Comparison of ENCODE assay signal across 10 cellular contexts in the genomic region with DNA sequence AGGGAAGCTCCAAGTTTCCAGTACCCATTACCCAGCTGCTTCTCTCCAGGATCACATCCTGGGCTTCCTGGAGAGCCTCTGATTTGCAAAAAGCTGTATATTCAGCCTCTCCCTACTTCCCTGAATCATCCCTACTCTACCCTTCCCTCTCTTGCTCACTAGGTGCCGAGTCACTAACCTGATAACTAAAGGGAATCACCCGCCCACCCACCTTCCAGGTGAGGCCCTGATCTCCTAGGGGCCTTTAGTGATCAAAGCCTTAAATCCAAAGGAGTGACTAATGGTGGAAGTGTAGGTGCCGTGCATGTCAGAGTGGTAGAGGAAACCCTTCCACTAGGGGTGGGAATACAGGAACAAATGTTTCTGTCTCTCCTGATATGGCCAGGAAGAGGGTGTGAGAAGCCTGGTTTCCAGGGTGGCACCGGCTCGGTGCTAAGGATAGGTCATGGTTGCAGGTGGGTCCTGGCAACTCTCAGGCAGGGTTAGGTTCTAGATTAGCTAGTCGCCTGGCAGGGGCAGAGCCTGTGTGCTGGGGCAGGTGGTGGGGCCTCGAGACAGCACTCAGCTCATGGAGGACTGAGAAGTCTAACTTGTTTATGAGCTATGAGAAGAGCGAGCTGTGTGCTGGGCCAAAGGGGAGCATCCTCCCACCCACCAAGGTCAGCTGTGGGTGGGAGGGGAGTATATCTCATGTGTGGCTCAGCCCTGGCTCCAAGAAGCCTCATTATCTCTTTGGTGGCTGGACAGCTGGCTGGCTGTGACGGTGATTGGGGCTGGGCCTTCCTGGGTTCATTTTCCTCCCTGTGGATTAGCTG. TPM values are rescaled to one million over a fixed set of nuclear protein-coding genes. Genes with fewer than 3 reads are reported as not detected.
DNase-seq lines count a peak whose midpoint lies in the region; ATAC-seq and TF ChIP-seq lines count a peak whose summit lies in the region.
"Had no signal": no experiment of that assay in that cellular context is flagged by ENCODE, and none has a peak within 500 bp of the region (broad histone marks: within the 10 kb centered on the region; RNA-seq: fewer than 3 reads in every experiment).

No MANE protein-coding gene starts in this region.

- BruUV-seq in MCF 10A (replicated peaks; lab: Mats Ljungman, UMichigan): no TSS peak

- peak overlapping the region; percentile 33 for H3K4me2 ChIP-seq in osteoblast (ENCODE audit: insufficient read depth, low read length)

- POLR2A ChIA-PET in MCF 10A (lab: Yijun Ruan, JAX): interaction anchor here (1.0 kb wide), 1 partner anchor 37 kb away, joined by 3 read pairs; a partner anchor contains a TSS

- peaks cover 52% of the 10 kb centered on the region for H4K20me1 ChIP-seq in osteoblast (ENCODE audit: insufficient read depth, low read length)

- DNase-seq in GM06990 (ENCODE audit: extremely low read depth, insufficient read length) (no peak), MCF 10A (ENCODE audit: unreplicated experiment) (no peak), osteoblast (ENCODE audit: insufficient read length, low spot score, missing footprints) (peak; percentile 75), NCI-H345 treated with DMSO at 0.1 percent for 48 hours (lab: John Stamatoyannopoulos, UW; ENCODE audit: unreplicated experiment) (no peak), SK-N-DZ (ENCODE audit: low spot score) (no peak)
- no peak for DNase-seq in stimulated activated CD4-positive, alpha-beta T cell treated with anti-CD3 and anti-CD28 coated beads, Interleukin-4, amount 100 ng/mL, for 4 hours
- DNase-seq: body of pancreas, NCI-H2029 had no signal

- H3K79me2 ChIP-seq in osteoblast (ENCODE audit: insufficient read depth, low read length): peaks cover 100% of the 10 kb centered on the region

- no peaks in the 10 kb centered on the region for H3K9me3 Mint-ChIP-seq in MCF 10A (ENCODE audit: unreplicated experiment)

- peak overlapping the region; percentile 59 for H3K27ac Mint-ChIP-seq in MCF 10A (ENCODE audit: low read depth, unreplicated experiment)

- peaks cover 82% of the 10 kb centered on the region for H3K4me1 ChIP-seq in osteoblast (ENCODE audit: insufficient read depth, low read length)
- H3K4me1 ChIP-seq: body of pancreas had no signal

- H3K9me3 ChIP-seq in KOPT-K1 (ENCODE audit: insufficient read depth, low read length, poor library complexity, severe bottlenecking) (no peaks in the 10 kb centered on the region), osteoblast (ENCODE audit: low read depth, low read length) (no peaks in the 10 kb centered on the region)
- H3K9me3 ChIP-seq: body of pancreas had no signal

- no peak overlapping the region for H3K4me3 Mint-ChIP-seq in MCF 10A (ENCODE audit: unreplicated experiment)

- intact Hi-C loops in MCF 10A (cut with micrococcal nuclease): no loop called here

- no peak for ATAC-seq in HG02588 (IDR thresholded peaks at IDR 0.05; ENCODE audit: unreplicated experiment)
- ATAC-seq: body of pancreas had no signal

- TF ChIP-seq CTCF in GM06990 (IDR thresholded peaks at IDR 0.05; ENCODE audit: insufficient read depth, low read length, poor library complexity, severe bottlenecking) (no peak), MCF 10A (IDR thresholded peaks at IDR 0.05; ENCODE audit: unreplicated experiment) (no peak), osteoblast (IDR thresholded peaks at IDR 0.05; ENCODE audit: extremely low read depth, low read depth, low read length) (no peak)

- H3K4me1 Mint-ChIP-seq in MCF 10A (ENCODE audit: insufficient read depth, unreplicated experiment): peaks cover 21% of the 10 kb centered on the region

- H3K36me3 ChIP-seq in GM06990 (ENCODE audit: control insufficient read depth, insufficient read depth, low read length) (peaks cover 58% of the 10 kb centered on the region), KOPT-K1 (ENCODE audit: insufficient read depth, low read length) (peaks cover 58% of the 10 kb centered on the region; the same call in 1 of the 2 replicates), osteoblast (ENCODE audit: insufficient read depth, low read length) (peaks cover 21% of the 10 kb centered on the region)

- H3K4me3 ChIP-seq in GM06990 (replicated peaks; ENCODE audit: low read depth, low read length): peak overlapping the region; percentile 40
- H3K4me3 ChIP-seq in osteoblast (ENCODE audit: insufficient read depth, low read length): no peak overlapping the region
- H3K4me3 ChIP-seq: body of pancreas had no signal

- H3K27ac ChIP-seq in KOPT-K1 (ENCODE audit: low read depth, low read length, poor library complexity, severe bottlenecking) (peak overlapping the region; percentile 57), osteoblast (ENCODE audit: low read depth, low read length) (peak overlapping the region; percentile 77)
- H3K27ac ChIP-seq: body of pancreas had no signal

- CTCF ChIA-PET in MCF 10A (lab: Yijun Ruan, JAX): interaction anchor here (0.6 kb wide), 1 partner anchor 13 kb away, joined by 3 read pairs; no protein-coding TSS in a partner anchor

- H3K27me3 ChIP-seq in GM06990 (replicated peaks; ENCODE audit: control insufficient read depth, insufficient read depth, low read length) (no peaks in the 10 kb centered on the region), osteoblast (ENCODE audit: insufficient read depth, low read length) (no peaks in the 10 kb centered on the region)
- H3K27me3 ChIP-seq: body of pancreas had no signal

- no peaks in the 10 kb centered on the region for H3K27me3 Mint-ChIP-seq in MCF 10A (ENCODE audit: insufficient read depth, unreplicated experiment)

- no peak overlapping the region for H2AFZ ChIP-seq in osteoblast (ENCODE audit: low read length)

- H3K36me3 Mint-ChIP-seq in MCF 10A (ENCODE audit: insufficient read depth, unreplicated experiment): peaks cover 9% of the 10 kb centered on the region

RNA-seq across cellular contexts. Expression of a gene that starts 10.1 kb away (rescaled TPM):
- 0.81 and 1.6 TPM in 2 replicates for total RNA-seq in MCF 10A (2022)
- total RNA-seq in osteoblast: 30.4 and 36.2 TPM in 2 replicates
- polyA plus RNA-seq in SK-N-DZ (2014; cell fraction: cytosol; rRNA removed): 5.7 and 6.6 TPM in 2 replicates
- polyA plus RNA-seq in SK-N-DZ (2014; cell fraction: nucleus; rRNA removed): 8.0 and 10.3 TPM in 2 replicates

RNA-seq across cellular contexts. Expression of a gene that starts 37.3 kb away (rescaled TPM):
- total RNA-seq in MCF 10A (2022) (55.5 and 56.4 TPM in 2 replicates), osteoblast (39.8 and 41.3 TPM in 2 replicates)
- 181 and 205 TPM in 2 replicates for polyA plus RNA-seq in SK-N-DZ (2014; cell fraction: cytosol; rRNA removed)
- polyA plus RNA-seq in SK-N-DZ (2014; cell fraction: nucleus; rRNA removed): 56.9 and 113 TPM in 2 replicates

RNA-seq across cellular contexts. Expression of a gene that starts 56.2 kb away (rescaled TPM):
- not detected in 2 replicates for total RNA-seq in MCF 10A (2022)
- 1.4 and 2.1 TPM in 2 replicates for total RNA-seq in osteoblast
- polyA plus RNA-seq in SK-N-DZ (2014; cell fraction: cytosol; rRNA removed): not detected in 2 replicates
- polyA plus RNA-seq in SK-N-DZ (2014; cell fraction: nucleus; rRNA removed): not detected in 2 replicates

Comparison
In these comparisons a context has a peak if more than half of its experiments do, and no peak if none do; other contexts are left out.
1. RNA of a gene that starts 10.1 kb away (total RNA-seq): 30.4 to 36.2 TPM in osteoblast; 0.81 to 1.6 TPM in MCF 10A; every median in the first group is over 10 times any median in the second.